In the genomic region with DNA sequence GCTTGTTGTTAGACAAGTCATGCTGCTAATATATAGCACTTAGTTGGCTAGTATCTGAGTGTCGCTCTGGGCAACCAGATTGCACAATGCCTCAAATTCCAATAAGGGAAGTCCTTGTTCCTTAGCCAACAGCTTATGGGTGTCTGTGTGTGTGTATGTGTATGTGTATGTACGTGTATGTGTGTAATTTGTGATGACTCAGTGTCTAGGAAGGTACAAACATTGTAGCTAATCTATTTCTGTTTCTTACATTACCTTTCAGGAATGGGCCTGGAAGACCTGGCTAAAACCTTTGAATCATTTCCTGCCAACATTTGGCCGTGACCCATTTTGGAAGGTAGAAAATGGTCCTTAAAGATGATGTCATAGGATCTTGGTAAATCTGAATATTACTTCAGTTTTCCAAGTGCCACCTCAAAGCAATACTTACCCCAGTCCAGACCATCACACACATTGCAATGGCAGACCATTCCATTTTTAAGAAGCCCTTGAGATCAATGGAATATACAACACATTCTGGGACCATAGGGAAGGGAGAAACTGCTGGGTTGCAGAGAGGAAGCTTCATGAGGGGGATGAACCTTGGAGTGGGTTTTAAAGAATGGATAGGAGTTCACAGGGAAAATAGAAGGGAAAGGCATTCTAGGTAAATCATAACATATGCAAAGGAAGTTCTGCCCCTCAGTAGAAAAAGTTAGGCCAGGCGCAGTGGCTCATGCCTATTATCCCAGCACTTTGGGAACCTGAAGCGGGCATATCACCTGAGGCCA, we compare ENCODE assay signal across 8 cellular contexts. TPM values are rescaled to one million over a fixed set of nuclear protein-coding genes. Genes with fewer than 3 reads are reported as not detected.
A peak's percentile ranks its signal among the peaks of the same experiment; 100 is the strongest.
DNase-seq lines count a peak whose midpoint lies in the region; ATAC-seq and TF ChIP-seq lines count a peak whose summit lies in the region.

No MANE protein-coding gene starts in this region.

- H3K4me3 ChIP-seq in retinal pigment epithelial cell (ENCODE audit: low read length), result no peak overlapping the region

- TF ChIP-seq CTCF in HFFc6 (IDR thresholded peaks at IDR 0.05), result no peak
- TF ChIP-seq CTCF in retinal pigment epithelial cell (conservative IDR thresholded peaks at IDR 0.05; ENCODE audit: low read depth, low read length), result no peak

- DNase-seq in HFFc6, result peak; percentile 99
- DNase-seq in T-helper 17 cell, result no peak
- peak; percentile 97 for DNase-seq in glomerular visceral epithelial cell (ENCODE audit: extremely low spot score)
- peak; percentile 100 for DNase-seq in retinal pigment epithelial cell (ENCODE audit: low read depth)
- no peak for DNase-seq in activated naive CD4-positive, alpha-beta T cell (lab: John Stamatoyannopoulos, UW)
- DNase-seq in iPS-NIHi7 (ENCODE audit: extremely low spot score), result no peak
- no peak for DNase-seq in NCI-H1417 treated with DMSO at 0.1 percent for 48 hours (lab: John Stamatoyannopoulos, UW)
- no peak for DNase-seq in NCI-H526 treated with DMSO at 0.1 percent for 48 hours (lab: John Stamatoyannopoulos, UW)

- H3K9me3 ChIP-seq in T-helper 17 cell (ENCODE audit: control insufficient read depth, low read length, poor library complexity, severe bottlenecking), result no peaks in the 10 kb centered on the region

- H3K36me3 Mint-ChIP-seq in HFFc6 (ENCODE audit: low read depth), result peaks cover 23% of the 10 kb centered on the region
- peaks cover 9% of the 10 kb centered on the region for H3K36me3 Mint-ChIP-seq in T-helper 17 cell (ENCODE audit: low read depth)

- no peaks in the 10 kb centered on the region for H3K9me3 Mint-ChIP-seq in HFFc6

- ATAC-seq in T-helper 17 cell, result peak; percentile 39

- H3K27me3 Mint-ChIP-seq in HFFc6 (ENCODE audit: insufficient read depth) (peaks cover 2% of the 10 kb centered on the region; the same call in 1 of the 2 replicates), T-helper 17 cell (no peaks in the 10 kb centered on the region)

- H3K27ac Mint-ChIP-seq in HFFc6 (peak overlapping the region; percentile 96), T-helper 17 cell (no peak overlapping the region)

- H3K4me1 Mint-ChIP-seq in HFFc6 (ENCODE audit: low read depth) (peaks cover 79% of the 10 kb centered on the region), T-helper 17 cell (peaks cover 21% of the 10 kb centered on the region)

- H3K4me3 Mint-ChIP-seq in HFFc6 (peak overlapping the region; percentile 76), T-helper 17 cell (no peak overlapping the region)

RNA-seq across cellular contexts. Expression of gene NEDD9, which starts 25.1 kb away (rescaled TPM):
- total RNA-seq in HFFc6 (2021; fragmentation: NEBNext Ultra II Directional; extraction: Animal tissue kit (Norgen Biotek cat#: 25700)), result 10 to 100 TPM; 10.3 to 19.9 (median 12.6) TPM
- 10 to 100 TPM; 63.5 to 64.9 TPM for total RNA-seq in T-helper 17 cell

Comparison
In these comparisons a context has a peak if more than half of its experiments do, and no peak if none do; other contexts are left out.
1. DNase-seq: peak in HFFc6 (single experiment), glomerular visceral epithelial cell (single experiment) and retinal pigment epithelial cell (single experiment); none in T-helper 17 cell (0 of 3), activated naive CD4-positive, alpha-beta T cell (0 of 4), iPS-NIHi7 (single experiment), NCI-H1417 treated with DMSO at 0.1 percent for 48 hours (single experiment) and NCI-H526 treated with DMSO at 0.1 percent for 48 hours (single experiment).